ENCODE assay signal across 8 cellular contexts in the genomic region with DNA sequence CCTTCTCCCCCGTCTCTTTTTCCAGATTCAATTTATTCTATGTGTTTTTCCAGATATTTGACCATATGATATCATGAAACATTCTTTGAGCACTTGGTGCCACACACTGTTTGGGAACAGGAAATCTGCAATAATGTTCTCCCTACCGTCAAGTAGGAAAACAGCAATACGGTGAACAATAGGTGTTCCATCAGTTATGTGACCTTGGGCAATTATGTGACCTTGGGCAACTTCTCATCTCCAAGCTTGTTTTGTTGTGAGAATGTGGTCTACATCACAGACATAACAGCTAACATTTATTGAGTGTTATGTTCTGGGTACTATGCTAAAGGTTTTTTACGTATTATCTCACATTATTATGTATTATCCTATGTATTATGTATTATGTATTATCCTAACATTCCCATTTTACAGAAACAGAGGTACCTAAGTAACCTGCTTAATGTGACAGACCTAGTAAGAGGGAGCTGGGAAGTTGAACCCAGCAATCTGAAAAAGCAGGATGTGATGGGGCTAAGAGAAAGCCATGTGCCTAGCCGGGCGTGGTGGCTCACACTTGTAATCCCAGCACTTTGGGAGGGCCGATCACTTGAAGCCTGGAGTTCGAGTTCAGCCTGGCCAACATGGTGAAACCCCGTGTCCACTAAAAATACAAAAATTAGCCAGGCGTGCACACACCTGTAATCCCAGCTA. TPM values are rescaled to one million over a fixed set of nuclear protein-coding genes. Genes with fewer than 3 reads are reported as not detected.
A peak's percentile ranks its signal among the peaks of the same experiment; 100 is the strongest.
DNase-seq lines count a peak whose midpoint lies in the region; ATAC-seq and TF ChIP-seq lines count a peak whose summit lies in the region.

No MANE protein-coding gene starts in this region.

- DNase-seq in Jurkat, Clone E6-1 (ENCODE audit: low read depth, low spot score): no peak
- DNase-seq in coronary artery (ENCODE audit: low spot score) (no peak), 8988T (no peak), NCI-H510A treated with DMSO at 0.1 percent for 48 hours (lab: John Stamatoyannopoulos, UW) (no peak)
- DNase-seq in natural killer cell treated with Interleukin-12 subunit alpha and Interleukin-12 subunit beta and Interleukin-15 and Interleukin-18, amount 100 ng/mL, for 72 hours (ENCODE audit: low spot score): no peak

- H3K4me3 Mint-ChIP-seq in natural killer cell treated with Interleukin-12 subunit alpha and Interleukin-12 subunit beta and Interleukin-15 and Interleukin-18, amount 100 ng/mL, for 72 hours: peak overlapping the region; percentile 93

- H3K36me3 Mint-ChIP-seq in natural killer cell treated with Interleukin-12 subunit alpha and Interleukin-12 subunit beta and Interleukin-15 and Interleukin-18, amount 100 ng/mL, for 72 hours: peaks cover 15% of the 10 kb centered on the region

- H3K4me3 ChIP-seq in Jurkat, Clone E6-1 (ENCODE audit: low read length): peak overlapping the region; percentile 95
- peak overlapping the region; percentile 89 for H3K4me3 ChIP-seq in coronary artery

- peak overlapping the region; percentile 95 for H3K27ac ChIP-seq in C4-2B
- H3K27ac ChIP-seq in coronary artery: peak overlapping the region in 1 of 2 donors; percentile 98

- no peak for TF ChIP-seq CTCF in C4-2B (conservative IDR thresholded peaks at IDR 0.05)
- no peak for TF ChIP-seq CTCF in coronary artery (IDR thresholded peaks at IDR 0.05)

- peak overlapping the region; percentile 90 to 95 for H3K27ac Mint-ChIP-seq in natural killer cell treated with Interleukin-12 subunit alpha and Interleukin-12 subunit beta and Interleukin-15 and Interleukin-18, amount 100 ng/mL, for 72 hours

- no peaks in the 10 kb centered on the region for H3K27me3 Mint-ChIP-seq in natural killer cell treated with Interleukin-12 subunit alpha and Interleukin-12 subunit beta and Interleukin-15 and Interleukin-18, amount 100 ng/mL, for 72 hours

- ATAC-seq in natural killer cell treated with Interleukin-12 subunit alpha and Interleukin-12 subunit beta and Interleukin-15 and Interleukin-18, amount 100 ng/mL, for 72 hours: no peak
- ATAC-seq in GM18517 (IDR thresholded peaks at IDR 0.05; ENCODE audit: unreplicated experiment) (no peak), GM19463 (IDR thresholded peaks at IDR 0.05; ENCODE audit: unreplicated experiment) (no peak)

- peaks cover 41 to 42% of the 10 kb centered on the region in 2 donors for H3K4me1 Mint-ChIP-seq in natural killer cell treated with Interleukin-12 subunit alpha and Interleukin-12 subunit beta and Interleukin-15 and Interleukin-18, amount 100 ng/mL, for 72 hours (ENCODE audit: low read depth in 2 of 2)

- no peaks in the 10 kb centered on the region for H3K9me3 Mint-ChIP-seq in natural killer cell treated with Interleukin-12 subunit alpha and Interleukin-12 subunit beta and Interleukin-15 and Interleukin-18, amount 100 ng/mL, for 72 hours

RNA-seq across cellular contexts. Expression of a gene that starts 1.2 kb away (rescaled TPM):
- 46.6 TPM for polyA plus RNA-seq in Jurkat, Clone E6-1 (2012; ENCODE audit: insufficient read depth, insufficient read length)
- total RNA-seq in natural killer cell treated with Interleukin-12 subunit alpha and Interleukin-12 subunit beta and Interleukin-15 and Interleukin-18, amount 100 ng/mL, for 72 hours: 10 to 100 TPM; 66.6 to 80.0 TPM

RNA-seq across cellular contexts. Expression of a gene that starts 48.4 kb away (rescaled TPM):
- polyA plus RNA-seq in Jurkat, Clone E6-1 (2012; ENCODE audit: insufficient read depth, insufficient read length): 136 TPM
- 100 to 1,000 TPM; 200 to 265 TPM for total RNA-seq in natural killer cell treated with Interleukin-12 subunit alpha and Interleukin-12 subunit beta and Interleukin-15 and Interleukin-18, amount 100 ng/mL, for 72 hours

RNA-seq across cellular contexts. Expression of a gene that starts 58.6 kb away (rescaled TPM):
- not detected for polyA plus RNA-seq in Jurkat, Clone E6-1 (2012; ENCODE audit: insufficient read depth, insufficient read length)
- total RNA-seq in natural killer cell treated with Interleukin-12 subunit alpha and Interleukin-12 subunit beta and Interleukin-15 and Interleukin-18, amount 100 ng/mL, for 72 hours: 1 to 10 TPM in 1 of 2 donors, under 1 TPM in 1; 0.88 to 1.4 TPM
